ENCODE assay signal across 10 cellular contexts in genomic region chr7:135206887-135207738, GRCh38. TPM values are rescaled to one million over a fixed set of nuclear protein-coding genes. Genes with fewer than 3 reads are reported as not detected.
DNase-seq lines count a peak whose midpoint lies in the region; ATAC-seq, FAIRE-seq and TF ChIP-seq lines count a peak whose summit lies in the region.
"Had no signal": no experiment of that assay in that cellular context is flagged by ENCODE, and none has a peak within 500 bp of the region (broad histone marks: within the 10 kb centered on the region; RNA-seq: fewer than 3 reads in every experiment).

No MANE protein-coding gene starts in this region.

- no peak overlapping the region for H2BK5ac ChIP-seq in H9 (ENCODE audit: insufficient read length, low read length)

- H3K4me1 Mint-ChIP-seq in H9 = peaks cover 3 to 16% of the 10 kb centered on the region in 2 experiments; a peak in 2 of 4 replicates
- H3K4me1 Mint-ChIP-seq in T-cell = peaks cover 50 to 63% (median 54%) of the 10 kb centered on the region in 3 donors

- no peak overlapping the region for H2BK120ac ChIP-seq in H9 (ENCODE audit: low read depth, low read length, poor library complexity, severe bottlenecking)

- WGBS in HepG2 (ENCODE audit: low lambda C conversion rate) = 78% methylated on average over 13 of the region's 13 CpGs
- WGBS in sigmoid colon, 2 donors = 80 to 91% methylated on average over 13 of the region's 13 CpGs
- WGBS in H9 (ENCODE audit: extremely low coverage, insufficient read length, low lambda C conversion rate) = no CpG with 5 or more reads among the region's 13 CpGs

- H3K27ac ChIP-seq in HepG2 (ENCODE audit: extremely low read length, insufficient read depth, low read length) (peak overlapping the region; percentile 17), sigmoid colon (no peak overlapping the region), H9 (ENCODE audit: insufficient read length, low read depth, low read length) (no peak overlapping the region)

- H3K4me2 ChIP-seq in HepG2 (ENCODE audit: low read depth, low read length) = peak overlapping the region; percentile 54
- H3K4me2 ChIP-seq in H9 (ENCODE audit: insufficient read depth, insufficient read length, low read length) = no peak overlapping the region

- TF ChIP-seq RAD21 in HepG2 (CRISPR knock-in tag; IDR thresholded peaks at IDR 0.05) = no peak

- H3K4me1 ChIP-seq in HepG2 (ENCODE audit: insufficient read depth, low read length) = peaks cover 40% of the 10 kb centered on the region
- H3K4me1 ChIP-seq in sigmoid colon = peaks cover 0 to 22% (median 18%) of the 10 kb centered on the region in 4 donors
- 0 out of 2 replicates have a peak, but pooled peaks cover 2% of the 10 kb centered on the region for H3K4me1 ChIP-seq in H9 (ENCODE audit: insufficient read depth, low read length)

- TF ChIP-seq POLR2A in HepG2 (IDR thresholded peaks at IDR 0.05; ENCODE audit: insufficient read depth in 1 of 2, low read depth in 2 of 2, low read length in 2 of 2) (no peak), sigmoid colon (IDR thresholded peaks at IDR 0.05) (no peak)

- H3K27me3 ChIP-seq in HepG2 (ENCODE audit: control insufficient read depth in 1 of 2, insufficient read depth in 2 of 2, low read length in 2 of 2) (no peaks in the 10 kb centered on the region; a peak in 1 of 5 replicates), sigmoid colon (no peaks in the 10 kb centered on the region), H9 (ENCODE audit: insufficient read depth, low read length) (no peaks in the 10 kb centered on the region)

- in situ Hi-C loops in HepG2 (cut with HindIII; ENCODE audit: extremely low pct_ligation_motif_present, low pct_unique_long_range_greater_than_20kb) = no loop called here

- H2BK15ac ChIP-seq in H9 (ENCODE audit: low read depth, low read length) = no peak overlapping the region

- no peak overlapping the region for H3K4me3 Mint-ChIP-seq in H9
- no peak overlapping the region for H3K4me3 Mint-ChIP-seq in T-cell

- TF ChIP-seq EP300 in HepG2 (IDR thresholded peaks at IDR 0.05; ENCODE audit: low read depth in 2 of 2, low read length in 2 of 2) (no peak), HepG2 (CRISPR knock-in tag; IDR thresholded peaks at IDR 0.05; ENCODE audit: borderline replicate concordance) (no peak), sigmoid colon (IDR thresholded peaks at IDR 0.05) (no peak)

- H3K23me2 ChIP-seq in H9 (ENCODE audit: insufficient read length, low read depth, low read length, poor library complexity, severe bottlenecking) = peaks cover 8% of the 10 kb centered on the region

- no peaks in the 10 kb centered on the region for H3K79me1 ChIP-seq in H9 (ENCODE audit: insufficient read depth, low read depth, low read length, poor library complexity, severe bottlenecking)

- H4K20me1 ChIP-seq in HepG2 (ENCODE audit: insufficient read depth, low read length) (no peaks in the 10 kb centered on the region), H9 (ENCODE audit: control insufficient read depth, insufficient read depth, insufficient read length) (no peaks in the 10 kb centered on the region)

- no peak overlapping the region for H4K8ac ChIP-seq in H9 (replicated peaks; ENCODE audit: insufficient read length, low read depth, low read length)

- peak overlapping the region in 1 of 3 experiments; percentile 59; a peak in 1 of 7 replicates for H3K27ac Mint-ChIP-seq in H9
- H3K27ac Mint-ChIP-seq in T-cell = no peak overlapping the region

- CTCF ChIA-PET in HepG2 (lab: Yijun Ruan, JAX; ENCODE audit: low intra/inter-chr PET ratio, low total read pairs) = no interaction called here
- CTCF ChIA-PET in T-cell (lab: Charles Lee) = interaction anchor here in 1 of 2 donors (0.6 kb wide), 1 partner anchor 747 kb away, joined by 3 read pairs; no protein-coding TSS in a partner anchor

- H3K36me3 Mint-ChIP-seq in H9 (ENCODE audit: insufficient read depth in 1 of 3, low read depth in 3 of 3) = peaks cover 0 to 17% (median 8%) of the 10 kb centered on the region in 3 experiments; a peak in 6 of 7 replicates
- H3K36me3 Mint-ChIP-seq in T-cell = peaks cover 30% of the 10 kb centered on the region

- peaks cover 9% of the 10 kb centered on the region for H3K79me2 ChIP-seq in HepG2 (ENCODE audit: insufficient read depth, low read length)
- no peaks in the 10 kb centered on the region for H3K79me2 ChIP-seq in H9 (ENCODE audit: insufficient read depth, low read length)

- POLR2A ChIA-PET in HepG2 (lab: Yijun Ruan, JAX) = interaction anchor here (1.1 to 1.6 kb wide), 3 partner anchors 11 to 59 kb away, joined by 3 to 7 read pairs (median 6); partner anchors contain the start of genes CYREN and TMEM140
- POLR2A ChIA-PET in T-cell (lab: Charles Lee) = no interaction called here

- peaks cover 6 to 13% of the 10 kb centered on the region in 2 experiments for H3K36me3 ChIP-seq in HepG2 (replicated peaks in 1 of 2; ENCODE audit: control insufficient read depth in 1 of 2, insufficient read depth in 2 of 2, low read length in 2 of 2)
- H3K36me3 ChIP-seq in sigmoid colon = peaks cover 6 to 40% (median 18%) of the 10 kb centered on the region in 4 donors

- H3K9me3 Mint-ChIP-seq in H9 = no peaks in the 10 kb centered on the region
- H3K9me3 Mint-ChIP-seq in T-cell = no peaks in the 10 kb centered on the region

- no peak overlapping the region for H2BK12ac ChIP-seq in H9 (ENCODE audit: insufficient read length, low read depth, low read length)

- no peak overlapping the region for H3K56ac ChIP-seq in H9 (ENCODE audit: insufficient read length, low read depth, low read length)

- BruUV-seq in HepG2 (replicated peaks; lab: Mats Ljungman, UMichigan) = no TSS peak

- H2AFZ ChIP-seq in HepG2 (ENCODE audit: low read length) = no peak overlapping the region
- H2AFZ ChIP-seq in H9 (ENCODE audit: low read length) = no peak overlapping the region

- H3K27me3 Mint-ChIP-seq in H9 (ENCODE audit: low read depth) = peaks cover 10% of the 10 kb centered on the region
- H3K27me3 Mint-ChIP-seq in T-cell = no peaks in the 10 kb centered on the region

- no peak overlapping the region for H4K91ac ChIP-seq in H9 (ENCODE audit: insufficient read length, low read depth, low read length)

- H3K14ac ChIP-seq in H9 (ENCODE audit: insufficient read depth, low read length) = no peak overlapping the region

- H2BK20ac ChIP-seq in H9 (ENCODE audit: low read depth, low read length, poor library complexity, severe bottlenecking) = no peak overlapping the region

- H3K18ac ChIP-seq in H9 (ENCODE audit: insufficient read length, low read depth, low read length) = no peak overlapping the region

- no peak overlapping the region for H2AK5ac ChIP-seq in H9 (ENCODE audit: insufficient read length, low read length)

- H3T11ph ChIP-seq in H9 (ENCODE audit: low read length) = no peak overlapping the region

- DNase-seq in HepG2 (ENCODE audit: low spot score) = no peak
- no peak for DNase-seq in sigmoid colon
- DNase-seq in HT-29 (ENCODE audit: low spot score) = no peak
- no peak for DNase-seq in H9
- DNase-seq in T-cell = no peak
- DNase-seq: activated effector memory CD4-positive, alpha-beta T cell treated with anti-CD3 and anti-CD28 coated beads, Interleukin-2, amount 50 U/mL, for 16 hours had no signal

- H3K9me3 ChIP-seq in HepG2 (ENCODE audit: low read length) (no peaks in the 10 kb centered on the region), sigmoid colon (no peaks in the 10 kb centered on the region), H9 (ENCODE audit: control insufficient read depth, low read depth, low read length) (no peaks in the 10 kb centered on the region)

- TF ChIP-seq CTCF in HepG2 (CRISPR knock-in tag; IDR thresholded peaks at IDR 0.05) (no peak), sigmoid colon (IDR thresholded peaks at IDR 0.05) (no peak), H9 (conservative IDR thresholded peaks at IDR 0.05) (no peak)

- FAIRE-seq in HepG2 (lab: Jason Lieb, UNC) = peak; percentile 21

- intact Hi-C loops in HepG2 (cut with micrococcal nuclease; ENCODE audit: unreplicated experiment) (no loop called here), sigmoid colon (cut with DNase I) (no loop called here)

- ATAC-seq in GM18499 (IDR thresholded peaks at IDR 0.05; ENCODE audit: insufficient read depth, unreplicated experiment) (peak; percentile 49), GM21390 (IDR thresholded peaks at IDR 0.05; ENCODE audit: unreplicated experiment) (peak; percentile 30), HG03520 (IDR thresholded peaks at IDR 0.05; ENCODE audit: unreplicated experiment) (peak; percentile 27), HepG2 (no peak), T-cell (replicated peaks in 1 of 4) (no peak)

- no peak overlapping the region for H3K4ac ChIP-seq in H9 (ENCODE audit: low read depth, low read length)

- H4K5ac ChIP-seq in H9 (ENCODE audit: insufficient read length, low read depth, low read length) = no peak overlapping the region

- H3K4me3 ChIP-seq in HepG2 (replicated peaks in 1 of 3; ENCODE audit: insufficient read depth in 1 of 3, low read depth in 2 of 3, low read length in 3 of 3) (no peak overlapping the region), sigmoid colon (no peak overlapping the region)

- no peak overlapping the region; the same call in 1 of the 2 replicates for H3K9ac ChIP-seq in HepG2 (ENCODE audit: insufficient read depth, low read depth, low read length)
- no peak overlapping the region for H3K9ac ChIP-seq in H9 (ENCODE audit: extremely low read depth, insufficient read length, low read length)

- H3K23ac ChIP-seq in H9 (ENCODE audit: insufficient read length, low read depth, low read length) = no peak overlapping the region

RNA-seq across cellular contexts. Expression of gene WDR91, which starts 4.2 kb away (rescaled TPM):
- total RNA-seq in HepG2 (2016; rRNA removed; fragmentation: Illumina TruSeq; extraction: Trizol) (10.0 and 12.1 TPM in 2 replicates), sigmoid colon (10 to 100 TPM; 11.0 to 14.1 (median 11.4) TPM), H9 (2021) (7.3 and 9.4 TPM in 2 replicates), T-cell (10 to 100 TPM; 28.1 to 41.2 (median 37.6) TPM)
- total RNA-seq in HepG2 (2016; cell fraction: cytosol; rRNA removed; fragmentation: Illumina TruSeq; extraction: Trizol; ENCODE audit: low read depth) = 1.1 and 1.8 TPM in 2 replicates
- 9.2 and 12.1 TPM in 2 replicates for total RNA-seq in HepG2 (2016; cell fraction: insoluble cytoplasmic fraction; rRNA removed; fragmentation: Illumina TruSeq; extraction: Trizol)
- 1.5 and 2.3 TPM in 2 replicates for total RNA-seq in HepG2 (2016; cell fraction: membrane; rRNA removed; fragmentation: Illumina TruSeq; extraction: Trizol)
- 11.3 and 14.5 TPM in 2 replicates for total RNA-seq in HepG2 (2016; cell fraction: nucleus; rRNA removed; fragmentation: Illumina TruSeq; extraction: Trizol)
- polyA plus RNA-seq in HepG2 (2011; rRNA removed) (11.6 and 13.7 TPM in 2 replicates), sigmoid colon (1 to 10 TPM; 2.1 to 8.0 (median 4.2) TPM)
- 7.2 and 8.6 TPM in 2 replicates for polyA plus RNA-seq in HepG2 (2011; cell fraction: cytosol; rRNA removed)
- 43.9 and 51.3 TPM in 2 replicates for polyA plus RNA-seq in HepG2 (2011; cell fraction: nucleus; rRNA removed)
- 5.7 and 6.1 TPM in 2 replicates for polyA plus RNA-seq in HepG2 (2012)
- 0.26 and 0.31 TPM in 2 replicates for polyA plus RNA-seq in HepG2 (2016; cell fraction: cytosol; fragmentation: Illumina TruSeq; extraction: Trizol; ENCODE audit: low read depth)
- 10.7 and 11.4 TPM in 2 replicates for polyA plus RNA-seq in HepG2 (2016; cell fraction: insoluble cytoplasmic fraction; fragmentation: Illumina TruSeq; extraction: Trizol; ENCODE audit: low read depth)
- 0.56 and 0.65 TPM in 2 replicates for polyA plus RNA-seq in HepG2 (2016; cell fraction: membrane; fragmentation: Illumina TruSeq; extraction: Trizol; ENCODE audit: low read depth)
- polyA plus RNA-seq in HepG2 (2016; cell fraction: nucleus; fragmentation: Illumina TruSeq; extraction: Trizol; ENCODE audit: insufficient read depth, low read depth) = 21.1 and 22.2 TPM in 2 replicates
- polyA minus RNA-seq in HepG2 (2011; rRNA and poly(A)+ RNA removed; ENCODE audit: low replicate concordance) = 8.2 and 19.7 TPM in 2 replicates
- polyA minus RNA-seq in HepG2 (2011; cell fraction: cytosol; rRNA and poly(A)+ RNA removed) = 5.3 and 8.8 TPM in 2 replicates
- 12.6 and 17.4 TPM in 2 replicates for polyA minus RNA-seq in HepG2 (2011; cell fraction: nucleus; rRNA and poly(A)+ RNA removed)
- 8.9 and 10.8 TPM in 2 replicates for total RNA-seq in HT-29 (2014; rRNA removed; shearing (Covaris generic))

RNA-seq across cellular contexts. Expression of gene STRA8, which starts 26.5 kb away (rescaled TPM):
- total RNA-seq in HepG2 (2016; rRNA removed; fragmentation: Illumina TruSeq; extraction: Trizol) (not detected in 2 replicates), sigmoid colon (not detected), H9 (2021) (not detected in 2 replicates), T-cell (not detected)
- not detected in 2 replicates for total RNA-seq in HepG2 (2016; cell fraction: cytosol; rRNA removed; fragmentation: Illumina TruSeq; extraction: Trizol; ENCODE audit: low read depth)
- not detected in 2 replicates for total RNA-seq in HepG2 (2016; cell fraction: insoluble cytoplasmic fraction; rRNA removed; fragmentation: Illumina TruSeq; extraction: Trizol)
- not detected in 2 replicates for total RNA-seq in HepG2 (2016; cell fraction: membrane; rRNA removed; fragmentation: Illumina TruSeq; extraction: Trizol)
- total RNA-seq in HepG2 (2016; cell fraction: nucleus; rRNA removed; fragmentation: Illumina TruSeq; extraction: Trizol) = not detected in 2 replicates
- polyA plus RNA-seq in HepG2 (2011; rRNA removed) (0.20 TPM in 1 of 2 replicates, not detected in the other), sigmoid colon (not detected)
- polyA plus RNA-seq in HepG2 (2011; cell fraction: cytosol; rRNA removed) = not detected in 2 replicates
- 0.18 and 0.38 TPM in 2 replicates for polyA plus RNA-seq in HepG2 (2011; cell fraction: nucleus; rRNA removed)
- polyA plus RNA-seq in HepG2 (2012) = not detected in 2 replicates
- polyA plus RNA-seq in HepG2 (2016; cell fraction: cytosol; fragmentation: Illumina TruSeq; extraction: Trizol; ENCODE audit: low read depth) = not detected in 2 replicates
- not detected in 2 replicates for polyA plus RNA-seq in HepG2 (2016; cell fraction: insoluble cytoplasmic fraction; fragmentation: Illumina TruSeq; extraction: Trizol; ENCODE audit: low read depth)
- not detected in 2 replicates for polyA plus RNA-seq in HepG2 (2016; cell fraction: membrane; fragmentation: Illumina TruSeq; extraction: Trizol; ENCODE audit: low read depth)
- polyA plus RNA-seq in HepG2 (2016; cell fraction: nucleus; fragmentation: Illumina TruSeq; extraction: Trizol; ENCODE audit: insufficient read depth, low read depth) = not detected in 2 replicates
- not detected in 2 replicates for polyA minus RNA-seq in HepG2 (2011; rRNA and poly(A)+ RNA removed; ENCODE audit: low replicate concordance)
- not detected in 2 replicates for polyA minus RNA-seq in HepG2 (2011; cell fraction: cytosol; rRNA and poly(A)+ RNA removed)
- not detected in 2 replicates for polyA minus RNA-seq in HepG2 (2011; cell fraction: nucleus; rRNA and poly(A)+ RNA removed)
- not detected in 2 replicates for total RNA-seq in HT-29 (2014; rRNA removed; shearing (Covaris generic))
- total RNA-seq: omental fat pad had no signal

RNA-seq across cellular contexts. Expression of gene CYREN, which starts 36.6 kb away (rescaled TPM):
- total RNA-seq in HepG2 (2016; rRNA removed; fragmentation: Illumina TruSeq; extraction: Trizol) = 60.7 and 68.6 TPM in 2 replicates
- 24.2 and 27.7 TPM in 2 replicates for total RNA-seq in HepG2 (2016; cell fraction: cytosol; rRNA removed; fragmentation: Illumina TruSeq; extraction: Trizol; ENCODE audit: low read depth)
- 58.8 and 66.8 TPM in 2 replicates for total RNA-seq in HepG2 (2016; cell fraction: insoluble cytoplasmic fraction; rRNA removed; fragmentation: Illumina TruSeq; extraction: Trizol)
- total RNA-seq in HepG2 (2016; cell fraction: membrane; rRNA removed; fragmentation: Illumina TruSeq; extraction: Trizol) = 48.2 and 58.3 TPM in 2 replicates
- total RNA-seq in HepG2 (2016; cell fraction: nucleus; rRNA removed; fragmentation: Illumina TruSeq; extraction: Trizol) = 42.2 and 46.2 TPM in 2 replicates
- 19.3 and 20.7 TPM in 2 replicates for polyA plus RNA-seq in HepG2 (2011; rRNA removed)
- 19.8 and 20.9 TPM in 2 replicates for polyA plus RNA-seq in HepG2 (2011; cell fraction: cytosol; rRNA removed)
- polyA plus RNA-seq in HepG2 (2011; cell fraction: nucleus; rRNA removed) = 15.6 and 18.8 TPM in 2 replicates
- 44.5 and 69.6 TPM in 2 replicates for polyA plus RNA-seq in HepG2 (2012)
- polyA plus RNA-seq in HepG2 (2016; cell fraction: cytosol; fragmentation: Illumina TruSeq; extraction: Trizol; ENCODE audit: low read depth) = 13.5 and 22.0 TPM in 2 replicates
- polyA plus RNA-seq in HepG2 (2016; cell fraction: insoluble cytoplasmic fraction; fragmentation: Illumina TruSeq; extraction: Trizol; ENCODE audit: low read depth) = 62.6 and 67.4 TPM in 2 replicates
- polyA plus RNA-seq in HepG2 (2016; cell fraction: membrane; fragmentation: Illumina TruSeq; extraction: Trizol; ENCODE audit: low read depth) = 31.2 and 44.6 TPM in 2 replicates
- polyA plus RNA-seq in HepG2 (2016; cell fraction: nucleus; fragmentation: Illumina TruSeq; extraction: Trizol; ENCODE audit: insufficient read depth, low read depth) = 46.9 and 49.8 TPM in 2 replicates
- polyA minus RNA-seq in HepG2 (2011; rRNA and poly(A)+ RNA removed; ENCODE audit: low replicate concordance) = 24.4 and 62.5 TPM in 2 replicates
- 8.6 and 12.1 TPM in 2 replicates for polyA minus RNA-seq in HepG2 (2011; cell fraction: cytosol; rRNA and poly(A)+ RNA removed)
- polyA minus RNA-seq in HepG2 (2011; cell fraction: nucleus; rRNA and poly(A)+ RNA removed) = 20.6 and 24.7 TPM in 2 replicates
- 10 to 100 TPM; 27.5 to 31.9 (median 29.2) TPM for total RNA-seq in sigmoid colon
- 10 to 100 TPM; 34.3 to 41.4 (median 39.3) TPM for polyA plus RNA-seq in sigmoid colon
- total RNA-seq in HT-29 (2014; rRNA removed; shearing (Covaris generic)) = 70.3 and 78.5 TPM in 2 replicates
- 72.0 and 76.0 TPM in 2 replicates for total RNA-seq in H9 (2021)
- total RNA-seq in T-cell = 10 to 100 TPM; 24.3 to 46.4 (median 44.6) TPM

RNA-seq across cellular contexts. Expression of gene TMEM140, which starts 59.2 kb away (rescaled TPM):
- total RNA-seq in HepG2 (2016; rRNA removed; fragmentation: Illumina TruSeq; extraction: Trizol) (5.6 and 9.2 TPM in 2 replicates), sigmoid colon (10 to 100 TPM; 15.0 to 29.6 (median 22.8) TPM), H9 (2021) (not detected in 2 replicates), T-cell (10 to 100 TPM; 20.7 to 32.7 (median 25.8) TPM)
- total RNA-seq in HepG2 (2016; cell fraction: cytosol; rRNA removed; fragmentation: Illumina TruSeq; extraction: Trizol; ENCODE audit: low read depth) = 1.1 and 1.5 TPM in 2 replicates
- 6.3 and 8.9 TPM in 2 replicates for total RNA-seq in HepG2 (2016; cell fraction: insoluble cytoplasmic fraction; rRNA removed; fragmentation: Illumina TruSeq; extraction: Trizol)
- total RNA-seq in HepG2 (2016; cell fraction: membrane; rRNA removed; fragmentation: Illumina TruSeq; extraction: Trizol) = 2.6 and 3.2 TPM in 2 replicates
- 7.9 and 10.4 TPM in 2 replicates for total RNA-seq in HepG2 (2016; cell fraction: nucleus; rRNA removed; fragmentation: Illumina TruSeq; extraction: Trizol)
- polyA plus RNA-seq in HepG2 (2011; rRNA removed) (21.7 and 35.7 TPM in 2 replicates), sigmoid colon (10 to 100 TPM in 2 of 3 donors, 1 to 10 TPM in 1; 5.4 to 18.3 (median 10.9) TPM)
- 24.2 and 35.4 TPM in 2 replicates for polyA plus RNA-seq in HepG2 (2011; cell fraction: cytosol; rRNA removed)
- polyA plus RNA-seq in HepG2 (2011; cell fraction: nucleus; rRNA removed) = 17.7 and 30.5 TPM in 2 replicates
- polyA plus RNA-seq in HepG2 (2012) = 45.3 and 74.1 TPM in 2 replicates
- 1.1 TPM in 2 replicates for polyA plus RNA-seq in HepG2 (2016; cell fraction: cytosol; fragmentation: Illumina TruSeq; extraction: Trizol; ENCODE audit: low read depth)
- 5.3 and 6.1 TPM in 2 replicates for polyA plus RNA-seq in HepG2 (2016; cell fraction: insoluble cytoplasmic fraction; fragmentation: Illumina TruSeq; extraction: Trizol; ENCODE audit: low read depth)
- 2.1 and 2.2 TPM in 2 replicates for polyA plus RNA-seq in HepG2 (2016; cell fraction: membrane; fragmentation: Illumina TruSeq; extraction: Trizol; ENCODE audit: low read depth)
- 7.8 and 11.6 TPM in 2 replicates for polyA plus RNA-seq in HepG2 (2016; cell fraction: nucleus; fragmentation: Illumina TruSeq; extraction: Trizol; ENCODE audit: insufficient read depth, low read depth)
- 0.26 and 39.0 TPM in 2 replicates for polyA minus RNA-seq in HepG2 (2011; rRNA and poly(A)+ RNA removed; ENCODE audit: low replicate concordance)
- polyA minus RNA-seq in HepG2 (2011; cell fraction: cytosol; rRNA and poly(A)+ RNA removed) = 15.9 and 32.1 TPM in 2 replicates
- polyA minus RNA-seq in HepG2 (2011; cell fraction: nucleus; rRNA and poly(A)+ RNA removed) = 41.2 and 55.0 TPM in 2 replicates
- 1.8 and 4.1 TPM in 2 replicates for total RNA-seq in HT-29 (2014; rRNA removed; shearing (Covaris generic))

Comparison
In these comparisons a context has a peak if more than half of its experiments do, and no peak if none do; other contexts are left out.
1. ATAC-seq: peak in GM18499 (single experiment), GM21390 (single experiment) and HG03520 (single experiment); none in HepG2 (single experiment) and T-cell (0 of 4).